In genomic region chr1:225941949-225942222, GRCh38 we compare ENCODE assay signal across 30 cellular contexts. TPM values are rescaled to one million over a fixed set of nuclear protein-coding genes. Genes with fewer than 3 reads are reported as not detected.
DNase-seq lines count a peak whose midpoint lies in the region; ATAC-seq and TF ChIP-seq lines count a peak whose summit lies in the region.
"Had no signal": no experiment of that assay in that cellular context is flagged by ENCODE, and none has a peak within 500 bp of the region (broad histone marks: within the 10 kb centered on the region; RNA-seq: fewer than 3 reads in every experiment).

No MANE protein-coding gene starts in this region.

- 43 to 83% (median 58%) methylated on average over 1 of the region's 1 CpG for WGBS in spleen, 5 donors

- ATAC-seq in GM19035 (IDR thresholded peaks at IDR 0.05; ENCODE audit: unreplicated experiment) (no peak), GM19324 (IDR thresholded peaks at IDR 0.05; ENCODE audit: low FRiP score, unreplicated experiment) (no peak)
- ATAC-seq: activated T-cell treated with anti-CD3 and anti-CD28 coated beads, Interleukin-2, amount 50 U/mL, for 4 hours; stimulated activated naive CD8-positive, alpha-beta T cell treated with anti-CD3 and anti-CD28 coated beads, Interleukin-15, amount 100 ng/mL, for 72 hours; T-helper 17 cell had no signal

- TF ChIP-seq POLR2A in spleen (IDR thresholded peaks at IDR 0.05), result no peak

- H3K27ac ChIP-seq in HUES6 (ENCODE audit: low read depth, low read length) (peak overlapping the region; percentile 48; the same call in 1 of the 2 replicates), RWPE1 (peak overlapping the region; percentile 6; the same call in 1 of the 2 replicates), spleen (peak overlapping the region in 3 of 8 donors; percentile 3 to 46 (median 15))
- H3K27ac ChIP-seq: parathyroid adenoma had no signal

- H3K27me3 Mint-ChIP-seq in endothelial cell (ENCODE audit: unreplicated experiment), result peaks cover 5% of the 10 kb centered on the region

- peak overlapping the region; percentile 78 for H3K9ac ChIP-seq in HUES6 (ENCODE audit: low read length)
- H3K9ac ChIP-seq: parathyroid adenoma, SK-N-SH had no signal

- intact Hi-C loops in spleen (cut with DNase I; ENCODE audit: low total_unique reads), result no loop called here

- DNase-seq in RWPE1 (ENCODE audit: low spot score), result no peak
- DNase-seq in endothelial cell (ENCODE audit: low spot score), result no peak
- DNase-seq in spleen, result peak; percentile 36
- no peak for DNase-seq in NCI-H748 treated with DMSO at 0.1 percent for 48 hours (lab: John Stamatoyannopoulos, UW)
- DNase-seq: activated gamma-delta T cell treated with Interleukin-2 at 50 U/mL for 16 hours; activated T-cell treated with anti-CD3 and anti-CD28 coated beads, Interleukin-2, amount 50 U/mL, for 4 hours; CD8-positive, alpha-beta memory T cell; central memory CD4-positive, alpha-beta T cell; DMS 273 treated with DMSO at 0.1 percent for 48 hours; foreskin melanocyte; mammary epithelial cell; NCI-H1694; NCI-H446 treated with DMSO at 0.1 percent for 48 hours; SK-N-SH; stimulated activated CD4-positive, alpha-beta T cell treated with anti-CD3 and anti-CD28 coated beads, Interleukin-2, amount 100 ng/mL, for 24 hours; stimulated activated CD8-positive, alpha-beta memory T cell treated with anti-CD3 and anti-CD28 coated beads, Interleukin-4, amount 100 ng/mL, for 48 hours; stimulated activated naive CD8-positive, alpha-beta T cell treated with anti-CD3 and anti-CD28 coated beads, Interleukin-15, amount 100 ng/mL, for 72 hours; T-helper 17 cell had no signal

- CTCF ChIA-PET in RWPE1 (lab: Yijun Ruan, JAX), result interaction anchor here (0.7 to 0.8 kb wide), 2 partner anchors 59 to 706 kb away, joined by 3 read pairs; no protein-coding TSS in a partner anchor

- H3K27me3 ChIP-seq in HUES6 (ENCODE audit: control insufficient read depth, insufficient read depth, low read length) (peaks cover 18% of the 10 kb centered on the region; the same call in 1 of the 2 replicates), spleen (replicated peaks in 1 of 7) (peaks cover 0 to 13% (median 0%) of the 10 kb centered on the region in 7 donors)
- H3K27me3 ChIP-seq: right atrium auricular region had no signal

- H3K9me3 Mint-ChIP-seq in endothelial cell (ENCODE audit: unreplicated experiment), result no peaks in the 10 kb centered on the region
- H3K9me3 Mint-ChIP-seq: activated T-cell treated with anti-CD3 and anti-CD28 coated beads, Interleukin-2, amount 50 U/mL, for 4 hours; CD8-positive, alpha-beta memory T cell; dendritic cell treated with granulocyte-macrophage colony-stimulating factor and Interleukin-4, amounts not matched to agents 40 ng/mL and 50 ng/mL, for 4 days; stimulated activated naive CD8-positive, alpha-beta T cell treated with anti-CD3 and anti-CD28 coated beads, Interleukin-15, amount 100 ng/mL, for 72 hours had no signal

- H3K36me3 Mint-ChIP-seq in endothelial cell (ENCODE audit: low read depth, unreplicated experiment), result no peaks in the 10 kb centered on the region
- H3K36me3 Mint-ChIP-seq: CD8-positive, alpha-beta memory T cell had no signal

- H3K27ac Mint-ChIP-seq in endothelial cell (ENCODE audit: unreplicated experiment), result peak overlapping the region; percentile 18
- H3K27ac Mint-ChIP-seq: dendritic cell treated with granulocyte-macrophage colony-stimulating factor and Interleukin-4, amounts not matched to agents 40 ng/mL and 50 ng/mL, for 4 days; stimulated activated naive CD8-positive, alpha-beta T cell treated with anti-CD3 and anti-CD28 coated beads, Interleukin-15, amount 100 ng/mL, for 72 hours; T-helper 17 cell had no signal

- H3K4me1 Mint-ChIP-seq in endothelial cell (ENCODE audit: unreplicated experiment), result peaks cover 6% of the 10 kb centered on the region

- H3K9me3 ChIP-seq in HUES6 (ENCODE audit: control insufficient read depth, insufficient read depth, low read depth, low read length) (no peaks in the 10 kb centered on the region), spleen (no peaks in the 10 kb centered on the region)
- H3K9me3 ChIP-seq: esophagus muscularis mucosa, HAP-1, right atrium auricular region, SK-N-SH, thoracic aorta had no signal

- H3K4me3 ChIP-seq in HUES6 (ENCODE audit: low read depth, low read length) (no peak overlapping the region), spleen (no peak overlapping the region)
- H3K4me3 ChIP-seq: esophagus muscularis mucosa, HAP-1, right atrium auricular region, thoracic aorta had no signal

- H3K4me1 ChIP-seq in HUES6 (ENCODE audit: control insufficient read depth, insufficient read depth, low read length) (peaks cover 63% of the 10 kb centered on the region), spleen (peaks cover 5 to 33% (median 21%) of the 10 kb centered on the region in 6 donors)
- H3K4me1 ChIP-seq: parathyroid adenoma had no signal

- POLR2A ChIA-PET in RWPE1 (lab: Yijun Ruan, JAX; ENCODE audit: low non-redundant PET), result no interaction called here

- H3K36me3 ChIP-seq in HUES6 (ENCODE audit: control insufficient read depth, insufficient read depth, low read length) (no peaks in the 10 kb centered on the region), spleen (no peaks in the 10 kb centered on the region)
- H3K36me3 ChIP-seq: esophagus muscularis mucosa, HAP-1, right atrium auricular region, thoracic aorta had no signal

- no peak for TF ChIP-seq CTCF in RWPE1 (conservative IDR thresholded peaks at IDR 0.05; ENCODE audit: low read depth)
- no peak for TF ChIP-seq CTCF in endothelial cell (IDR thresholded peaks at IDR 0.05; ENCODE audit: unreplicated experiment)
- no peak for TF ChIP-seq CTCF in spleen (IDR thresholded peaks at IDR 0.05 in 8 of 11, conservative IDR thresholded peaks at IDR 0.05 in 3 of 11)

- H3K4me3 Mint-ChIP-seq in endothelial cell (ENCODE audit: unreplicated experiment), result no peak overlapping the region
- H3K4me3 Mint-ChIP-seq: activated T-cell treated with anti-CD3 and anti-CD28 coated beads, Interleukin-2, amount 50 U/mL, for 4 hours; CD8-positive, alpha-beta memory T cell; dendritic cell treated with granulocyte-macrophage colony-stimulating factor and Interleukin-4, amounts not matched to agents 40 ng/mL and 50 ng/mL, for 4 days; stimulated activated naive CD8-positive, alpha-beta T cell treated with anti-CD3 and anti-CD28 coated beads, Interleukin-15, amount 100 ng/mL, for 72 hours; T-helper 17 cell had no signal

RNA-seq across cellular contexts. Expression of gene LEFTY2, which starts 0.9 kb away (rescaled TPM):
- total RNA-seq in endothelial cell (ENCODE audit: unreplicated experiment), result 0.26 TPM
- under 1 TPM in 3 of 7 donors, not detected in 4; 0.34 to 0.54 (median 0.37) TPM for total RNA-seq in spleen
- polyA plus RNA-seq in spleen, result under 1 TPM; 0.06 to 0.65 (median 0.11) TPM
- total RNA-seq: activated T-cell treated with anti-CD3 and anti-CD28 coated beads, Interleukin-2, amount 50 U/mL, for 4 hours; CD8-positive, alpha-beta memory T cell; mammary epithelial cell; T-helper 17 cell had no signal
- polyA plus RNA-seq: AG04450; BJ; CD8-positive, alpha-beta memory T cell; mammary epithelial cell; neural cell; SK-N-SH had no signal

RNA-seq across cellular contexts. Expression of gene PYCR2, which starts 17.8 kb away (rescaled TPM):
- total RNA-seq in endothelial cell (ENCODE audit: unreplicated experiment) (44.5 TPM), spleen (10 to 100 TPM; 50.0 to 72.8 (median 67.6) TPM)
- polyA plus RNA-seq in spleen, result 10 to 100 TPM; 68.1 to 80.4 (median 79.9) TPM

RNA-seq across cellular contexts. Expression of gene LEFTY1, which starts 52.9 kb away (rescaled TPM):
- 0.28 TPM for total RNA-seq in endothelial cell (ENCODE audit: unreplicated experiment)
- total RNA-seq in spleen, result under 1 TPM in 4 of 7 donors, not detected in 3; 0.34 to 0.95 (median 0.48) TPM
- under 1 TPM; 0.06 to 0.09 (median 0.09) TPM for polyA plus RNA-seq in spleen
- total RNA-seq: CD8-positive, alpha-beta memory T cell; mammary epithelial cell; thoracic aorta had no signal
- polyA plus RNA-seq: mammary epithelial cell had no signal

RNA-seq across cellular contexts. Expression of gene SDE2, which starts 57.3 kb away (rescaled TPM):
- total RNA-seq in endothelial cell (ENCODE audit: unreplicated experiment) (17.8 TPM), spleen (10 to 100 TPM; 18.4 to 23.6 (median 21.7) TPM)
- 1 to 10 TPM; 4.6 to 9.9 (median 5.6) TPM for polyA plus RNA-seq in spleen

RNA-seq across cellular contexts. Expression of gene TMEM63A, which starts 59.7 kb away (rescaled TPM):
- total RNA-seq in endothelial cell (ENCODE audit: unreplicated experiment), result 79.9 TPM
- total RNA-seq in spleen, result 100 to 1,000 TPM in 5 of 7 donors, 10 to 100 TPM in 2; 93.9 to 143 (median 122) TPM
- 10 to 100 TPM; 15.0 to 47.4 (median 23.6) TPM for polyA plus RNA-seq in spleen
- polyA plus RNA-seq: neural cell had no signal
